Comparison of ENCODE assay signal across 11 cellular contexts in the genomic region with DNA sequence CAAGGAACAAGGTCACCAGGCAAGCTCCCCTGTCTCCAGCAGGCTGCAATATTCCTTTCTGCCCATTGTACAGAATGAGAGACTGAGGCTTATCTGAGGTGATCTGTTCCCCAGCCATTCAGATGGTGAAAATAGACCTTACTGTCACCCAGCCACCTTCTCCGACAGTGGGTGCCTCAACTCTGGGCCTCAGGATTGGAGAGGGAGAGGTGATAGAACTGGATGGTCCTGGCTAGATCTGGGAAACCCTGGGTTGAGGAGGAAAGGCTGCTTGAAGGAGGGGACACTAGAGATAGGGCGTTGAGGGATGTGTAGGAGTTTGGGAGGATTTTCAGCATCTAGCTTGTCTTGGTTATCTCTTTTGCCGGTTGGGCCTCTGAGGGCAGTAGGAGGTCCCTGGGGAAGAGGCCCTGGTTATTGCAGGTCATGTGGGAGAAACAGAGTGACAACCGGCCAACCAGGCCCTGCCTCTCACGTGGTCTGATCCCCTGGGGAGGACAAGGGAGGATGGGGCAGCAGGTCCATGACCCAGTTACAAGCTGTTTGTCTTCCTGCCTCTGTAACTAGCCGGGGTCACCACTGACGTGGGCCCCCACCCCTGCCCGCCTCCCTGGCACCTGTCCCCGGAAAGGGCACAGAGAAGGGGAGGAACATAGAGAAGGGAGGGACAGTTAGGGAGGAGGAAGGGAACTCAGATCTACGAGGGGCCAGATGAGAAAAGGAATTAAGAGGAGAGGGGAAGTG. TPM values are rescaled to one million over a fixed set of nuclear protein-coding genes. Genes with fewer than 3 reads are reported as not detected.
DNase-seq lines count a peak whose midpoint lies in the region; ATAC-seq and TF ChIP-seq lines count a peak whose summit lies in the region.
"Had no signal": no experiment of that assay in that cellular context is flagged by ENCODE, and none has a peak within 500 bp of the region (broad histone marks: within the 10 kb centered on the region; RNA-seq: fewer than 3 reads in every experiment).

No MANE protein-coding gene starts in this region.

- H3K27ac ChIP-seq in body of pancreas (peak overlapping the region; percentile 91 to 99 (median 96)), left lung (peak overlapping the region; percentile 73 to 76), spleen (peak overlapping the region in 7 of 8 donors; percentile 10 to 86 (median 82))

- WGBS in body of pancreas, 2 donors, result 19 to 21% methylated on average over 10 of the region's 10 CpGs
- 35 to 55% (median 43%) methylated on average over 9 to 10 of the region's 10 CpGs for WGBS in spleen, 5 donors

- intact Hi-C loops in body of pancreas (cut with DNase I), result no loop called here
- intact Hi-C loops in left lung (cut with DNase I), result no loop called here
- intact Hi-C loops in spleen (cut with DNase I; ENCODE audit: low total_unique reads), result no loop called here

- H3K4me3 ChIP-seq in H7 (ENCODE audit: insufficient read depth, low read depth, low read length), result no peak overlapping the region
- no peak overlapping the region for H3K4me3 ChIP-seq in body of pancreas
- no peak overlapping the region for H3K4me3 ChIP-seq in left lung
- peak overlapping the region in 1 of 8 donors; percentile 11 for H3K4me3 ChIP-seq in spleen

- H3K36me3 ChIP-seq in H7 (replicated peaks; ENCODE audit: control insufficient read depth, insufficient read depth, low read length) (no peaks in the 10 kb centered on the region), body of pancreas (replicated peaks in 1 of 2; ENCODE audit: insufficient read depth in 1 of 2, low read depth in 2 of 2) (no peaks in the 10 kb centered on the region), left lung (no peaks in the 10 kb centered on the region), spleen (peaks cover 0 to 14% (median 0%) of the 10 kb centered on the region in 6 donors)

- TF ChIP-seq POLR2A in body of pancreas (IDR thresholded peaks at IDR 0.05) (no peak), spleen (IDR thresholded peaks at IDR 0.05) (no peak)

- H3K4me1 ChIP-seq in body of pancreas, result peaks cover 89% of the 10 kb centered on the region
- H3K4me1 ChIP-seq in left lung, result peaks cover 9 to 71% of the 10 kb centered on the region in 2 donors
- H3K4me1 ChIP-seq in spleen, result peaks cover 14 to 100% (median 72%) of the 10 kb centered on the region in 6 donors

- ATAC-seq in body of pancreas (peak; percentile 84), left lung (peak; percentile 52), HG03520 (IDR thresholded peaks at IDR 0.05; ENCODE audit: unreplicated experiment) (no peak), GM19328 (IDR thresholded peaks at IDR 0.05; ENCODE audit: unreplicated experiment) (no peak)

- TF ChIP-seq CTCF in body of pancreas (IDR thresholded peaks at IDR 0.05) (no peak), left lung (IDR thresholded peaks at IDR 0.05) (no peak), spleen (IDR thresholded peaks at IDR 0.05 in 8 of 11, conservative IDR thresholded peaks at IDR 0.05 in 3 of 11) (no peak)

- H3K9me3 ChIP-seq in body of pancreas (no peaks in the 10 kb centered on the region), left lung (no peaks in the 10 kb centered on the region), spleen (no peaks in the 10 kb centered on the region)

- H3K27me3 ChIP-seq in H7 (ENCODE audit: control insufficient read depth, insufficient read depth, low read length) (peaks cover 34% of the 10 kb centered on the region), body of pancreas (no peaks in the 10 kb centered on the region), left lung (no peaks in the 10 kb centered on the region), spleen (replicated peaks in 1 of 7) (no peaks in the 10 kb centered on the region)

- DNase-seq in H7 (peak; percentile 45), body of pancreas (peak; percentile 91 to 96 (median 94)), left lung (no peak), spleen (no peak), globus pallidus (ENCODE audit: low spot score) (no peak)
- no peak for DNase-seq in NK-92 treated with Interleukin-12 subunit alpha and Interleukin-12 subunit beta, amount 100 ng/mL, for 24 hours (lab: John Stamatoyannopoulos, UW)
- DNase-seq: activated CD4-positive, alpha-beta T cell treated with anti-CD3 and anti-CD28 coated beads, Interleukin-2, amount 50 U/mL, for 48 hours; glutamatergic neuron; NCI-H1417 had no signal

RNA-seq across cellular contexts. Expression of a gene that starts 8.2 kb away (rescaled TPM):
- 1.7 and 2.2 TPM in 2 replicates for total RNA-seq in H7 (2014; rRNA removed; shearing (Covaris generic))
- total RNA-seq in body of pancreas (100 to 1,000 TPM; 178 to 186 TPM), left lung (100 to 1,000 TPM; 138 to 163 TPM), spleen (100 to 1,000 TPM in 2 of 7 donors, 10 to 100 TPM in 5; 65.4 to 125 (median 77.1) TPM)
- polyA plus RNA-seq in spleen, result 10 to 100 TPM in 1 of 3 donors, 1 to 10 TPM in 2; 4.1 to 23.4 (median 4.2) TPM

Comparison
In these comparisons a context has a peak if more than half of its experiments do, and no peak if none do; other contexts are left out.
1. DNase-seq: peak in H7 (single experiment) and body of pancreas (4 of 4); none in left lung (0 of 2), spleen (single experiment), NK-92 treated with Interleukin-12 subunit alpha and Interleukin-12 subunit beta, amount 100 ng/mL, for 24 hours (single experiment) and globus pallidus (single experiment).
2. ATAC-seq: peak in body of pancreas (single experiment) and left lung (single experiment); none in HG03520 (single experiment) and GM19328 (single experiment).
3. RNA of a gene that starts 8.2 kb away (total RNA-seq): 178 to 186 TPM in body of pancreas, 138 to 163 TPM in left lung and 65.4 to 125 TPM in spleen; 1.7 to 2.2 TPM in H7; every median in the first group is over 10 times any median in the second.
4. Peak in every context shown above with its lines, with median percentiles within 50 percentile points of each other: H3K27ac ChIP-seq.